Comparison of ENCODE assay signal across 14 cellular contexts in genomic region chr11:120332822-120333716, GRCh38. TPM values are rescaled to one million over a fixed set of nuclear protein-coding genes. Genes with fewer than 3 reads are reported as not detected.
DNase-seq lines count a peak whose midpoint lies in the region; TF ChIP-seq lines count a peak whose summit lies in the region.
"Had no signal": no experiment of that assay in that cellular context is flagged by ENCODE, and none has a peak within 500 bp of the region (broad histone marks: within the 10 kb centered on the region; RNA-seq: fewer than 3 reads in every experiment).

No MANE protein-coding gene starts in this region.

- H3K27me3 Mint-ChIP-seq in CD4-positive, alpha-beta memory T cell: peaks cover 23 to 31% of the 10 kb centered on the region in 2 donors

- no peak overlapping the region for H3K27ac Mint-ChIP-seq in CD4-positive, alpha-beta memory T cell
- H3K27ac Mint-ChIP-seq: activated naive CD8-positive, alpha-beta T cell treated with anti-CD3 and anti-CD28 coated beads for 36 hours had no signal

- H3K9me2 ChIP-seq in PC-9 (ENCODE audit: insufficient read depth): no peaks in the 10 kb centered on the region

- no TSS peak for BruUV-seq in PC-9 (replicated peaks; lab: Mats Ljungman, UMichigan)

- intact Hi-C loops in PC-9 (cut with micrococcal nuclease; ENCODE audit: unreplicated experiment): loop anchor here (10.0 kb wide), 1 partner anchor 172 kb away; no protein-coding TSS in a partner anchor
- intact Hi-C loops in CD4-positive, alpha-beta memory T cell (cut with micrococcal nuclease): no loop called here

- 0 out of 2 replicates have a peak, but pooled peaks have one; percentile 16 for TF ChIP-seq CTCF in PC-9 (conservative IDR thresholded peaks at IDR 0.05)
- TF ChIP-seq CTCF in cardiac fibroblast (IDR thresholded peaks at IDR 0.05; ENCODE audit: low read depth, low read length): no peak
- TF ChIP-seq CTCF in osteoblast (IDR thresholded peaks at IDR 0.05; ENCODE audit: extremely low read depth, low read depth, low read length): no peak

- peaks cover 14 to 23% (median 17%) of the 10 kb centered on the region in 4 donors for H3K4me1 Mint-ChIP-seq in CD4-positive, alpha-beta memory T cell

- H3K36me3 Mint-ChIP-seq in CD4-positive, alpha-beta memory T cell: peaks cover 0 to 5% of the 10 kb centered on the region in 2 donors

- CTCF ChIA-PET in PC-9 (lab: Charles Lee): no interaction called here
- CTCF ChIA-PET in CD4-positive, alpha-beta memory T cell (lab: Charles Lee; ENCODE audit: partially characterized antibody): interaction anchor here (1.2 to 4.9 kb wide), 2 partner anchors 353 to 469 kb away, joined by 3 to 104 read pairs; no protein-coding TSS in a partner anchor

- peak; percentile 41 for DNase-seq in AG20443 (ENCODE audit: low spot score)
- peak in 1 of 2 experiments; percentile 38 for DNase-seq in PC-9
- peak; percentile 37 to 40 for DNase-seq in cardiac fibroblast (ENCODE audit: low read depth in 2 of 2)
- DNase-seq in osteoblast (ENCODE audit: insufficient read length, low spot score, missing footprints): no peak
- no peak for DNase-seq in CD4-positive, alpha-beta memory T cell
- DNase-seq in activated CD8-positive, alpha-beta memory T cell treated with anti-CD3 and anti-CD28 coated beads for 24 hours: no peak
- DNase-seq in islet precursor cell: no peak
- DNase-seq in A172 (ENCODE audit: low spot score): no peak
- DNase-seq: activated CD8-positive, alpha-beta memory T cell treated with anti-CD3 and anti-CD28 coated beads, Interleukin-2, amount 50 U/mL, for 4 hours; activated naive CD8-positive, alpha-beta T cell treated with anti-CD3 and anti-CD28 coated beads for 36 hours; DND-41; HCEC 1CT; NCI-H526 treated with DMSO at 0.1 percent for 48 hours had no signal

- H4K20me1 ChIP-seq in PC-9 (ENCODE audit: insufficient read depth) (peaks cover 6% of the 10 kb centered on the region; the same call in 1 of the 2 replicates), osteoblast (ENCODE audit: insufficient read depth, low read length) (peaks cover 13% of the 10 kb centered on the region)

- H3K4me1 ChIP-seq in PC-9 (replicated peaks; ENCODE audit: insufficient read depth) (peaks cover 55% of the 10 kb centered on the region), osteoblast (ENCODE audit: insufficient read depth, low read length) (peaks cover 49% of the 10 kb centered on the region)
- H3K4me1 ChIP-seq in CD4-positive, alpha-beta memory T cell (ENCODE audit: insufficient read depth, low read length): peaks cover 23% of the 10 kb centered on the region

- H3K36me3 ChIP-seq in PC-9 (ENCODE audit: low read depth): no peaks in the 10 kb centered on the region
- H3K36me3 ChIP-seq in osteoblast (ENCODE audit: insufficient read depth, low read length): peaks cover 12% of the 10 kb centered on the region
- no peaks in the 10 kb centered on the region for H3K36me3 ChIP-seq in CD4-positive, alpha-beta memory T cell (ENCODE audit: insufficient read depth, low read length)

- H3F3A ChIP-seq in PC-9 (ENCODE audit: insufficient read depth, low read depth): peaks cover 48% of the 10 kb centered on the region

- H3K4me3 ChIP-seq in PC-9: no peak overlapping the region
- H3K4me3 ChIP-seq in cardiac fibroblast (replicated peaks in 1 of 2; ENCODE audit: low read depth in 2 of 2, low read length in 2 of 2): no peak overlapping the region
- H3K4me3 ChIP-seq in osteoblast (ENCODE audit: insufficient read depth, low read length): no peak overlapping the region
- no peak overlapping the region for H3K4me3 ChIP-seq in CD4-positive, alpha-beta memory T cell (ENCODE audit: low read length in 2 of 2)

- no peak overlapping the region for H2AFZ ChIP-seq in PC-9
- no peak overlapping the region for H2AFZ ChIP-seq in osteoblast (ENCODE audit: low read length)

- peaks cover 0 to 6% (median 0%) of the 10 kb centered on the region in 8 donors for H3K9me3 Mint-ChIP-seq in CD4-positive, alpha-beta memory T cell

- H3K79me2 ChIP-seq in PC-9 (ENCODE audit: low read depth) (peaks cover 15% of the 10 kb centered on the region), osteoblast (ENCODE audit: insufficient read depth, low read length) (peaks cover 25% of the 10 kb centered on the region)

- H3K4me3 Mint-ChIP-seq in CD4-positive, alpha-beta memory T cell: no peak overlapping the region
- H3K4me3 Mint-ChIP-seq: activated naive CD8-positive, alpha-beta T cell treated with anti-CD3 and anti-CD28 coated beads for 36 hours had no signal

- H3K27me3 ChIP-seq in PC-9 (ENCODE audit: insufficient read depth, low read depth) (no peaks in the 10 kb centered on the region), osteoblast (ENCODE audit: insufficient read depth, low read length) (no peaks in the 10 kb centered on the region)
- peaks cover 13% of the 10 kb centered on the region for H3K27me3 ChIP-seq in CD4-positive, alpha-beta memory T cell (ENCODE audit: insufficient read depth, low read length)

- H3K4me2 ChIP-seq in PC-9: peak overlapping the region; percentile 26
- no peak overlapping the region for H3K4me2 ChIP-seq in osteoblast (ENCODE audit: insufficient read depth, low read length)

- H3K27ac ChIP-seq in PC-9 (peak overlapping the region; percentile 79), osteoblast (ENCODE audit: low read depth, low read length) (peak overlapping the region; percentile 81)
- H3K27ac ChIP-seq in CD4-positive, alpha-beta memory T cell (ENCODE audit: low read depth, low read length): no peak overlapping the region
- H3K27ac ChIP-seq: VCaP had no signal

- no peaks in the 10 kb centered on the region for H3K9me3 ChIP-seq in PC-9 (ENCODE audit: insufficient read depth, low read depth)
- no peaks in the 10 kb centered on the region for H3K9me3 ChIP-seq in osteoblast (ENCODE audit: low read depth, low read length)
- no peaks in the 10 kb centered on the region for H3K9me3 ChIP-seq in CD4-positive, alpha-beta memory T cell (ENCODE audit: control insufficient read depth in 1 of 2, low read length in 2 of 2)

- POLR2A ChIA-PET in PC-9 (lab: Charles Lee; ENCODE audit: unreplicated experiment): interaction anchor here (0.6 kb wide), 1 partner anchor 114 kb away, joined by 10 read pairs; no protein-coding TSS in a partner anchor
- POLR2A ChIA-PET in CD4-positive, alpha-beta memory T cell (lab: Charles Lee; ENCODE audit: partially characterized antibody): no interaction called here

RNA-seq across cellular contexts. Expression of gene ARHGEF12, which starts 3.1 kb away (rescaled TPM):
- 61.5 and 76.5 TPM in 2 replicates for total RNA-seq in PC-9 (2021)
- 118 and 134 TPM in 2 replicates for total RNA-seq in osteoblast
- total RNA-seq in CD4-positive, alpha-beta memory T cell: 1 to 10 TPM; 4.6 to 5.0 TPM
- polyA plus RNA-seq in CD4-positive, alpha-beta memory T cell: 1 to 10 TPM in 1 of 2 donors, under 1 TPM in 1; 0.80 to 3.1 TPM
- total RNA-seq in A172 (2014; rRNA removed; shearing (Covaris generic)): 18.9 and 29.4 TPM in 2 replicates

RNA-seq across cellular contexts. Expression of gene TLCD5, which starts 8.0 kb away (rescaled TPM):
- total RNA-seq in PC-9 (2021) (6.0 and 7.7 TPM in 2 replicates), osteoblast (11.5 and 11.9 TPM in 2 replicates)
- total RNA-seq in CD4-positive, alpha-beta memory T cell: under 1 TPM; 0.25 to 0.70 TPM
- polyA plus RNA-seq in CD4-positive, alpha-beta memory T cell: under 1 TPM; 0.13 to 0.30 TPM
- total RNA-seq in A172 (2014; rRNA removed; shearing (Covaris generic)): 7.1 and 7.3 TPM in 2 replicates

Comparison
In these comparisons a context has a peak if more than half of its experiments do, and no peak if none do; other contexts are left out.
1. DNase-seq: peak in AG20443 (single experiment) and cardiac fibroblast (2 of 2); none in osteoblast (single experiment), CD4-positive, alpha-beta memory T cell (0 of 5), activated CD8-positive, alpha-beta memory T cell treated with anti-CD3 and anti-CD28 coated beads for 24 hours (single experiment), islet precursor cell (single experiment) and A172 (single experiment).